In genomic region chr5:72166070-72166979, GRCh38 we compare ENCODE assay signal across 8 cellular contexts. TPM values are rescaled to one million over a fixed set of nuclear protein-coding genes. Genes with fewer than 3 reads are reported as not detected.
DNase-seq lines count a peak whose midpoint lies in the region; ATAC-seq and TF ChIP-seq lines count a peak whose summit lies in the region.

No MANE protein-coding gene starts in this region.

- peaks cover 36% of the 10 kb centered on the region for H3K4me1 Mint-ChIP-seq in nephron

- DNase-seq in DMS153 treated with DMSO at 0.1 percent for 48 hours (lab: John Stamatoyannopoulos, UW; ENCODE audit: unreplicated experiment) (peak; percentile 51), NCI-H748 treated with DMSO at 0.1 percent for 48 hours (lab: John Stamatoyannopoulos, UW) (peak; percentile 55), epidermal melanocyte (ENCODE audit: insufficient read length, low spot score) (peak; percentile 64), NOMO-1 (lab: John Stamatoyannopoulos, UW; ENCODE audit: unreplicated experiment in 2 of 2) (no peak), mesenteric fat pad (ENCODE audit: low spot score) (no peak)
- DNase-seq in stimulated activated CD4-positive, alpha-beta T cell treated with anti-CD3 and anti-CD28 coated beads, Interleukin-15, amount 100 ng/mL, for 24 hours = no peak

- H3K36me3 Mint-ChIP-seq in nephron (ENCODE audit: low read depth) = peaks cover 3% of the 10 kb centered on the region

- H3K4me3 Mint-ChIP-seq in nephron = peak overlapping the region; percentile 45 to 65 (median 54)

- H3K9me3 Mint-ChIP-seq in nephron = no peaks in the 10 kb centered on the region

- no peak for TF ChIP-seq CTCF in nephron (IDR thresholded peaks at IDR 0.05; ENCODE audit: unreplicated experiment in 3 of 3)

- ATAC-seq in HG03565 (IDR thresholded peaks at IDR 0.05; ENCODE audit: unreplicated experiment) = no peak

- peak overlapping the region; percentile 87 to 96 (median 91) for H3K27ac Mint-ChIP-seq in nephron

- H3K27me3 Mint-ChIP-seq in nephron (ENCODE audit: low read depth) = no peaks in the 10 kb centered on the region

RNA-seq across cellular contexts. Expression of gene MAP1B, which starts 59.0 kb away (rescaled TPM):
- 121 TPM for total RNA-seq in mesenteric fat pad

Comparison
In these comparisons a context has a peak if more than half of its experiments do, and no peak if none do; other contexts are left out.
1. DNase-seq: peak in DMS153 treated with DMSO at 0.1 percent for 48 hours (single experiment), NCI-H748 treated with DMSO at 0.1 percent for 48 hours (single experiment) and epidermal melanocyte (single experiment); none in NOMO-1 (0 of 2), mesenteric fat pad (single experiment) and stimulated activated CD4-positive, alpha-beta T cell treated with anti-CD3 and anti-CD28 coated beads, Interleukin-15, amount 100 ng/mL, for 24 hours (single experiment).